In the genomic region with DNA sequence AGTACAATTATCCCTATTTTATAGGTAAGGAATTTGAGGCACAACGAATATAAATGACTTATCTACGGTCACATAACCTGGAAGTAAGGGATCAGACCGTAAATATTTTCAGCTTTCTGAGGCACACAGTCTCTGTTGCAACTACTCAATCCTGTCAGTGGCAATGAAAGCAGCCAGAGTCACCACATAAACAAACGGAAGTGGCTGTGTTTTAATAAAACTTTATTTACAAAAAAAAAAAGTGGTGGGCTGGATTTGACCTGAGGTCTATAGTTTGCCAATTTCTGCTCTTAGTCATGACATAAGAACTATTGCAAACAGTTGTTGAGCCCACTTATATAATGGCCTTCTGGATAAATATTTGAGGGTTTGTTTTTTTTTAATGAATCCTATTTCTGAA, we compare ENCODE assay signal across 16 cellular contexts. TPM values are rescaled to one million over a fixed set of nuclear protein-coding genes. Genes with fewer than 3 reads are reported as not detected.
DNase-seq lines count a peak whose midpoint lies in the region; ATAC-seq, FAIRE-seq and TF ChIP-seq lines count a peak whose summit lies in the region.
"Had no signal": no experiment of that assay in that cellular context is flagged by ENCODE, and none has a peak within 500 bp of the region (broad histone marks: within the 10 kb centered on the region; RNA-seq: fewer than 3 reads in every experiment).

No MANE protein-coding gene starts in this region.

- 88% methylated on average over 4 of the region's 4 CpGs for WGBS in GM12878 (ENCODE audit: insufficient coverage, insufficient replicate concordance, low lambda C conversion rate, missing lambda C conversion rate)
- 85 to 91% (median 91%) methylated on average over 4 of the region's 4 CpGs for WGBS in psoas muscle, 3 donors

- H3K9ac ChIP-seq in GM12878 (ENCODE audit: control insufficient read depth, insufficient read depth, low read length) (no peak overlapping the region), endothelial cell of umbilical vein (replicated peaks; ENCODE audit: extremely low read depth, insufficient read depth, low read length) (peak overlapping the region; percentile 40)

- RAD21 ChIA-PET in GM12878 (lab: Charles Lee; ENCODE audit: unreplicated experiment), result interaction anchor here (0.8 to 2.2 kb wide), 8 partner anchors 11 to 111 kb away, joined by 3 to 38 read pairs (median 4); no protein-coding TSS in a partner anchor

- H3K4me1 ChIP-seq in GM12878 (ENCODE audit: control insufficient read depth, insufficient read depth, low read length), result peaks cover 42% of the 10 kb centered on the region
- H3K4me1 ChIP-seq in endothelial cell of umbilical vein (ENCODE audit: control insufficient read depth, extremely low read depth, insufficient read depth, low read length), result peaks cover 25% of the 10 kb centered on the region
- H3K4me1 ChIP-seq in tibial artery, result peaks cover 0 to 15% (median 10%) of the 10 kb centered on the region in 4 donors
- peaks cover 15% of the 10 kb centered on the region for H3K4me1 ChIP-seq in psoas muscle

- H3K9me1 ChIP-seq in endothelial cell of umbilical vein (replicated peaks; ENCODE audit: control insufficient read depth, extremely low read depth, insufficient read depth, low read length), result no peaks in the 10 kb centered on the region

- BruUV-seq in GM12878 (replicated peaks; lab: Mats Ljungman, UMichigan) (no TSS peak), endothelial cell of umbilical vein (replicated peaks; lab: Mats Ljungman, UMichigan) (no TSS peak)

- H3K4me3 ChIP-seq in GM12878, result no peak overlapping the region
- H3K4me3 ChIP-seq in endothelial cell of umbilical vein (replicated peaks in 1 of 3; ENCODE audit: insufficient read depth in 1 of 3, low read depth in 1 of 3, low read length in 3 of 3), result no peak overlapping the region
- H3K4me3 ChIP-seq in tibial artery, result no peak overlapping the region
- H3K4me3 ChIP-seq in psoas muscle, result no peak overlapping the region
- H3K4me3 ChIP-seq: A549 had no signal

- SMC1A ChIA-PET in GM12878 (lab: Charles Lee; ENCODE audit: uncharacterized antibody, unreplicated experiment), result interaction anchor here (0.9 to 7.1 kb wide), 18 partner anchors 10 to 341 kb away, joined by 3 to 76 read pairs (median 4); partner anchors contain the start of gene ZNF366

- H4K20me1 ChIP-seq in GM12878 (ENCODE audit: control insufficient read depth, insufficient read depth) (no peaks in the 10 kb centered on the region), endothelial cell of umbilical vein (replicated peaks; ENCODE audit: control insufficient read depth, extremely low read depth, insufficient read depth, low read length) (no peaks in the 10 kb centered on the region)

- TF ChIP-seq CTCF in GM12878 (IDR thresholded peaks at IDR 0.05 in 2 of 3, conservative IDR thresholded peaks at IDR 0.05 in 1 of 3; ENCODE audit: control insufficient read depth in 2 of 3, extremely low read depth in 1 of 3, insufficient read depth in 1 of 3, low read depth in 3 of 3, low read length in 3 of 3), result no peak
- TF ChIP-seq CTCF in endothelial cell of umbilical vein (IDR thresholded peaks at IDR 0.05; ENCODE audit: extremely low read depth in 1 of 2, insufficient read depth in 1 of 2, low read depth in 1 of 2, low read length in 2 of 2), result no peak
- TF ChIP-seq CTCF in tibial artery (IDR thresholded peaks at IDR 0.05), result no peak
- no peak for TF ChIP-seq CTCF in psoas muscle (IDR thresholded peaks at IDR 0.05)

- TF ChIP-seq RAD21 in GM12878 (IDR thresholded peaks at IDR 0.05; ENCODE audit: insufficient read depth, low read depth, low read length), result no peak

- H3K27me3 ChIP-seq in GM12878 (replicated peaks in 1 of 2; ENCODE audit: control insufficient read depth in 2 of 2, insufficient read depth in 2 of 2, low read length in 1 of 2) (no peaks in the 10 kb centered on the region), endothelial cell of umbilical vein (ENCODE audit: control insufficient read depth in 2 of 2, insufficient read depth in 2 of 2, low read length in 2 of 2) (no peaks in the 10 kb centered on the region), tibial artery (no peaks in the 10 kb centered on the region), psoas muscle (ENCODE audit: insufficient read depth in 3 of 3, low read length in 2 of 3) (no peaks in the 10 kb centered on the region)

- CTCF ChIA-PET in GM12878 (lab: Yijun Ruan, JAX) (interaction anchor here (0.6 to 2.3 kb wide), 8 partner anchors 10 to 111 kb away, joined by 3 to 11 read pairs (median 4); no protein-coding TSS in a partner anchor), endothelial cell of umbilical vein (lab: Charles Lee) (interaction anchor here (0.9 to 2.6 kb wide), 13 partner anchors 9 to 111 kb away, joined by 3 to 10 read pairs (median 6); no protein-coding TSS in a partner anchor)

- no peak for FAIRE-seq in GM12878 (lab: Jason Lieb, UNC)
- peak; percentile 15 for FAIRE-seq in endothelial cell of umbilical vein (lab: Jason Lieb, UNC)
- FAIRE-seq: A549, HTR-8/SVneo had no signal

- no peak for TF ChIP-seq EP300 in GM12878 (IDR thresholded peaks at IDR 0.05; ENCODE audit: borderline replicate concordance in 1 of 2, control insufficient read depth in 1 of 2, low read depth in 2 of 2, low read length in 2 of 2)

- POLR2A ChIA-PET in GM12878 (lab: Charles Lee), result interaction anchor here (0.7 to 4.2 kb wide), 7 partner anchors 9 to 64 kb away, joined by 3 to 22 read pairs (median 3); no protein-coding TSS in a partner anchor
- POLR2A ChIA-PET in endothelial cell of umbilical vein (lab: Charles Lee), result interaction anchor here (0.6 to 1.3 kb wide), 6 partner anchors 9 to 340 kb away, joined by 3 to 7 read pairs (median 4); no protein-coding TSS in a partner anchor

- no peak overlapping the region for H2AFZ ChIP-seq in GM12878 (ENCODE audit: control insufficient read depth, low read depth, low read length)
- H2AFZ ChIP-seq in endothelial cell of umbilical vein (ENCODE audit: low read depth, low read length), result peak overlapping the region; percentile 48

- intact Hi-C loops in GM12878 (cut with micrococcal nuclease; ENCODE audit: unreplicated experiment), result no loop called here
- intact Hi-C loops in endothelial cell of umbilical vein (cut with micrococcal nuclease), result loop anchor here (1.0 kb wide), 2 partner anchors 9 to 25 kb away; no protein-coding TSS in a partner anchor
- intact Hi-C loops in tibial artery (cut with DNase I; ENCODE audit: low total_unique reads), result no loop called here
- intact Hi-C loops in psoas muscle (cut with DNase I), result no loop called here

- dilution Hi-C loops in endothelial cell of umbilical vein (cut with MboI; ENCODE audit: extremely low pct_ligation_motif_present, low sequenced_read_pairs), result no loop called here

- in situ Hi-C loops in GM12878 (cut with MboI), result no loop called here

- H3K9me3 ChIP-seq in GM12878 (replicated peaks; ENCODE audit: control insufficient read depth, insufficient read depth, low read length) (no peaks in the 10 kb centered on the region; the same call in 2 of the 3 replicates), endothelial cell of umbilical vein (replicated peaks; ENCODE audit: control insufficient read depth, insufficient read depth, low read length) (no peaks in the 10 kb centered on the region), tibial artery (no peaks in the 10 kb centered on the region), psoas muscle (no peaks in the 10 kb centered on the region)
- H3K9me3 ChIP-seq: A549 had no signal

- DNase-seq in M059J (ENCODE audit: low read depth) (peak; percentile 40), GM12878 (ENCODE audit: low read depth, low spot score) (no peak), endothelial cell of umbilical vein (ENCODE audit: low read depth, low spot score) (no peak), tibial artery (no peak), psoas muscle (no peak), DMS153 (lab: John Stamatoyannopoulos, UW) (no peak)
- no peak for DNase-seq in stimulated activated CD4-positive, alpha-beta T cell treated with anti-CD3 and anti-CD28 coated beads, Interleukin-4, amount 100 ng/mL, for 1 hour
- DNase-seq: CD8-positive, alpha-beta T cell; COR-L47; DMS53; GOT3; H9; KBM-7 had no signal

- H3K36me3 ChIP-seq in GM12878 (ENCODE audit: control insufficient read depth in 2 of 2, insufficient read depth in 2 of 2, low read length in 1 of 2), result no peaks in the 10 kb centered on the region
- H3K36me3 ChIP-seq in endothelial cell of umbilical vein (ENCODE audit: control insufficient read depth in 2 of 2, extremely low read depth in 1 of 2, insufficient read depth in 2 of 2, low read length in 2 of 2), result no peaks in the 10 kb centered on the region
- no peaks in the 10 kb centered on the region for H3K36me3 ChIP-seq in tibial artery
- H3K36me3 ChIP-seq in psoas muscle (ENCODE audit: insufficient read depth in 1 of 2, low read depth in 1 of 2), result no peaks in the 10 kb centered on the region

- no peak overlapping the region for H3K4me2 ChIP-seq in GM12878 (ENCODE audit: control insufficient read depth, insufficient read depth)
- peak overlapping the region; percentile 87 for H3K4me2 ChIP-seq in endothelial cell of umbilical vein (ENCODE audit: insufficient read depth, low read length)
- H3K4me2 ChIP-seq: A549 had no signal

- H3K79me2 ChIP-seq in GM12878 (ENCODE audit: control insufficient read depth, insufficient read depth, low read length) (no peaks in the 10 kb centered on the region), endothelial cell of umbilical vein (ENCODE audit: control insufficient read depth, insufficient read depth, low read length) (no peaks in the 10 kb centered on the region)

- H3K27ac ChIP-seq in GM12878 (ENCODE audit: control insufficient read depth, insufficient read depth), result peak overlapping the region; percentile 35; the same call in 1 of the 2 replicates
- H3K27ac ChIP-seq in endothelial cell of umbilical vein (ENCODE audit: insufficient read depth, low read depth, low read length), result peak overlapping the region; percentile 53
- H3K27ac ChIP-seq in tibial artery, result peak overlapping the region; percentile 65 to 73
- no peak overlapping the region for H3K27ac ChIP-seq in psoas muscle
- H3K27ac ChIP-seq: A549 had no signal

- ATAC-seq in GM12878, result no peak
- no peak for ATAC-seq in psoas muscle
- ATAC-seq: A549; CD8-positive, alpha-beta T cell had no signal

- TF ChIP-seq POLR2A in GM12878 (IDR thresholded peaks at IDR 0.05; ENCODE audit: low read depth, low read length), result no peak
- no peak for TF ChIP-seq POLR2A in endothelial cell of umbilical vein (IDR thresholded peaks at IDR 0.05; ENCODE audit: low read depth, low read length)

RNA-seq across cellular contexts. Expression of gene ZNF366, which starts 29.6 kb away (rescaled TPM):
- 0.96 and 1.4 TPM in 2 replicates for total RNA-seq in M059J (2014; rRNA removed; shearing (Covaris generic))
- total RNA-seq in GM12878 (2013; cell fraction: nucleolus; rRNA removed), result not detected in 2 replicates
- 0.06 TPM in 1 of 2 replicates, not detected in the other for total RNA-seq in GM12878 (2014; rRNA removed)
- 0.05 TPM in 1 of 2 replicates, not detected in the other for total RNA-seq in GM12878 (2014; rRNA removed; fragmentation: Illumina TruSeq; extraction: Trizol)
- total RNA-seq in GM12878 (2021), result 0.18 TPM in 1 of 2 replicates, not detected in the other
- polyA plus RNA-seq in GM12878 (2011; ENCODE audit: low read depth), result not detected
- not detected in 2 replicates for polyA plus RNA-seq in GM12878 (2011; rRNA removed)
- not detected in 2 replicates for polyA plus RNA-seq in GM12878 (2011; cell fraction: cytosol; rRNA removed)
- polyA plus RNA-seq in GM12878 (2011; cell fraction: nucleus; rRNA removed), result not detected in 2 replicates
- polyA plus RNA-seq in GM12878 (2012), result 0.04 and 0.08 TPM in 2 replicates
- 0.01 and 0.10 TPM in 2 replicates for polyA plus RNA-seq in GM12878 (2014; fragmentation: Illumina TruSeq; extraction: Trizol)
- polyA plus RNA-seq in GM12878 (2014; fragmentation: Nextera tagmentation; extraction: Ambion mirVana), result not detected
- polyA plus RNA-seq in GM12878 (2014; rRNA removed), result 0.03 TPM in 1 of 2 replicates, not detected in the other
- not detected for polyA plus RNA-seq in GM12878 (2016; fragmentation: Nextera tagmentation; extraction: Ambion mirVana)
- not detected in 2 replicates for polyA minus RNA-seq in GM12878 (2011; rRNA and poly(A)+ RNA removed)
- not detected in 2 replicates for polyA minus RNA-seq in GM12878 (2011; cell fraction: cytosol; rRNA and poly(A)+ RNA removed)
- not detected in 2 replicates for polyA minus RNA-seq in GM12878 (2011; cell fraction: nucleus; rRNA and poly(A)+ RNA removed)
- total RNA-seq in endothelial cell of umbilical vein, result 4.1 and 4.6 TPM in 2 replicates
- 1.2 and 1.3 TPM in 2 replicates for polyA plus RNA-seq in endothelial cell of umbilical vein
- 0.75 and 0.78 TPM in 2 replicates for polyA plus RNA-seq in endothelial cell of umbilical vein (2011; cell fraction: cytosol; rRNA removed)
- polyA plus RNA-seq in endothelial cell of umbilical vein (2011; cell fraction: nucleus; rRNA removed), result 0.72 and 1.2 TPM in 2 replicates
- 0.11 and 0.33 TPM in 2 replicates for polyA plus RNA-seq in endothelial cell of umbilical vein (2012)
- 3.2 and 3.4 TPM in 2 replicates for polyA minus RNA-seq in endothelial cell of umbilical vein
- not detected for polyA minus RNA-seq in endothelial cell of umbilical vein (2011; cell fraction: cytosol; rRNA and poly(A)+ RNA removed)
- polyA minus RNA-seq in endothelial cell of umbilical vein (2011; cell fraction: nucleus; rRNA and poly(A)+ RNA removed), result 0.96 and 1.6 TPM in 2 replicates
- total RNA-seq in psoas muscle, result 1 to 10 TPM; 3.4 to 6.6 (median 3.9) TPM
- 1 to 10 TPM; 1.2 to 1.4 (median 1.3) TPM for polyA plus RNA-seq in psoas muscle
- total RNA-seq: CD8-positive, alpha-beta T cell; H9 had no signal
- polyA plus RNA-seq: A549, BJ had no signal
